ENCODE assay signal across 23 cellular contexts in genomic region chr5:118146824-118147223, GRCh38.
"Had no signal": no experiment of that assay in that cellular context is flagged by ENCODE, and none has a peak within 500 bp of the region (broad histone marks: within the 10 kb centered on the region; RNA-seq: fewer than 3 reads in every experiment).

No MANE protein-coding gene starts in this region.

- DNase-seq: activated CD4-positive, alpha-beta T cell treated with anti-CD3 and anti-CD28 coated beads, Interleukin-2, amount 10 ng/mL, durations not matched to agents 24 days and 14 days; activated CD4-positive, alpha-beta T cell treated with anti-CD3 and anti-CD28 coated beads, Interleukin-2, amount 50 U/mL, for 4 hours; activated CD8-positive, alpha-beta T cell treated with anti-CD3 and anti-CD28 coated beads, Interleukin-2, amount 10 ng/mL, durations not matched to agents 7 days and 5 days; activated gamma-delta T cell; activated naive CD4-positive, alpha-beta T cell treated with Interleukin-2 at 50 U/mL for 16 hours; activated T-cell treated with anti-CD3 and anti-CD28 coated beads, Interleukin-2, amount 50 U/mL, for 24 hours; anterior cingulate cortex; central memory CD4-positive, alpha-beta T cell; Kasumi-1; MM.1S; NCI-H1048; NCI-H1105 treated with DMSO at 0.1 percent for 48 hours; NCI-H1436; NCI-H1694; NCI-H1930; NCI-H2081 treated with DMSO at 0.1 percent for 48 hours; NCI-H345; NCI-H524 treated with DMSO at 0.1 percent for 48 hours; NK-92 treated with Interleukin-12 subunit alpha and Interleukin-12 subunit beta, amount 100 ng/mL, for 24 hours; Right ventricle myocardium superior; SW 1271; T1000 had no signal

- ATAC-seq: activated CD8-positive, alpha-beta T cell treated with anti-CD3 and anti-CD28 coated beads, Interleukin-2, amount 10 ng/mL, durations not matched to agents 7 days and 5 days; activated naive CD4-positive, alpha-beta T cell treated with anti-CD3 and anti-CD28 coated beads, Interleukin-2, amount 50 U/mL, for 72 hours had no signal
